16 cellular contexts compared by ENCODE assay signal in the genomic region with DNA sequence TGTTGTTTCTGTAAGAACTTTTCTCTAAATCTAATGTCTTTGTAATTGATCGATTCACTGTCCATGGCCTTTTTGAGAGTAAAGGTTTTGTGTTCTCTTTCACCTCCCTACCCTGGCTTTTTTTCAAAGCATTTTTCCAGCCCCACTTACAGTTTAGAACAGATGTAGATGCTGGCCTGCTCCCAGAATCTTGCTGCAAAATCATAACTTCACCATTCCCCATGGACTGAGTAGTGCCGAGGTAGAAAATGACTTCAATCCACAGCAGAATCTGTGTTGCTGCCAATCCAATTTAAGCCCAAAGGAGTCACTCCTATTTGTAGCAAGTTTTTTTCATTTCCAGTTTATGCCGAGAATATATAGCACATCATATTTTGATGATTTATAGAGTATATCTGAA.
"Had no signal": no experiment of that assay in that cellular context is flagged by ENCODE, and none has a peak within 500 bp of the region (broad histone marks: within the 10 kb centered on the region; RNA-seq: fewer than 3 reads in every experiment).

No MANE protein-coding gene starts in this region.

- H3K27me3 Mint-ChIP-seq: activated CD8-positive, alpha-beta T cell treated with anti-CD3 and anti-CD28 coated beads for 36 hours; activated naive CD8-positive, alpha-beta T cell treated with anti-CD3 and anti-CD28 coated beads for 36 hours; natural killer cell treated with Interleukin-12 subunit alpha and Interleukin-12 subunit beta and Interleukin-15 and Interleukin-18, amount 100 ng/mL, for 72 hours had no signal

- H3K36me3 Mint-ChIP-seq: activated naive CD8-positive, alpha-beta T cell treated with anti-CD3 and anti-CD28 coated beads for 36 hours; natural killer cell treated with Interleukin-12 subunit alpha and Interleukin-12 subunit beta and Interleukin-15 and Interleukin-18, amount 100 ng/mL, for 72 hours had no signal

- H3K9me3 Mint-ChIP-seq: activated CD8-positive, alpha-beta T cell treated with anti-CD3 and anti-CD28 coated beads for 36 hours; activated naive CD8-positive, alpha-beta T cell treated with anti-CD3 and anti-CD28 coated beads for 36 hours; activated T-cell treated with anti-CD3 and anti-CD28 coated beads, Interleukin-2, amount 50 U/mL, for 72 hours; natural killer cell treated with Interleukin-12 subunit alpha and Interleukin-12 subunit beta and Interleukin-15 and Interleukin-18, amount 100 ng/mL, for 72 hours had no signal

- H3K4me3 Mint-ChIP-seq: activated CD8-positive, alpha-beta T cell treated with anti-CD3 and anti-CD28 coated beads for 36 hours; activated naive CD8-positive, alpha-beta T cell treated with anti-CD3 and anti-CD28 coated beads for 36 hours; activated T-cell treated with anti-CD3 and anti-CD28 coated beads, Interleukin-2, amount 50 U/mL, for 72 hours; natural killer cell treated with Interleukin-12 subunit alpha and Interleukin-12 subunit beta and Interleukin-15 and Interleukin-18, amount 100 ng/mL, for 72 hours had no signal

- ATAC-seq: activated CD8-positive, alpha-beta T cell treated with anti-CD3 and anti-CD28 coated beads for 36 hours; activated T-cell treated with anti-CD3 and anti-CD28 coated beads, Interleukin-2, amount 50 U/mL, for 72 hours; mucosa of descending colon; natural killer cell treated with Interleukin-12 subunit alpha and Interleukin-12 subunit beta and Interleukin-15 and Interleukin-18, amount 100 ng/mL, for 72 hours had no signal

- FAIRE-seq: bronchial epithelial cell, colon had no signal

- H3K27ac Mint-ChIP-seq: activated CD8-positive, alpha-beta T cell treated with anti-CD3 and anti-CD28 coated beads for 36 hours; activated naive CD8-positive, alpha-beta T cell treated with anti-CD3 and anti-CD28 coated beads for 36 hours; activated T-cell treated with anti-CD3 and anti-CD28 coated beads, Interleukin-2, amount 50 U/mL, for 72 hours had no signal

- DNase-seq: activated CD8-positive, alpha-beta memory T cell treated with anti-CD3 and anti-CD28 coated beads, Interleukin-2, amount 50 U/mL, for 4 hours; activated CD8-positive, alpha-beta T cell treated with anti-CD3 and anti-CD28 coated beads for 36 hours; activated gamma-delta T cell treated with Interleukin-2 at 50 U/mL for 16 hours; activated naive CD8-positive, alpha-beta T cell treated with anti-CD3 and anti-CD28 coated beads for 36 hours; activated T-cell treated with anti-CD3 and anti-CD28 coated beads, Interleukin-2, amount 50 U/mL, for 72 hours; anterior cingulate cortex; esophagus squamous epithelium; hypothalamus; mammary epithelial cell; mucosa of descending colon; stimulated activated CD4-positive, alpha-beta T cell treated with anti-CD3 and anti-CD28 coated beads, Interleukin-12 subunit alpha, Interleukin-12 subunit beta, amount 100 ng/mL, for 4 hours; stimulated activated naive CD4-positive, alpha-beta T cell; T1000 had no signal
